Comparison of ENCODE assay signal across 28 cellular contexts in the genomic region with DNA sequence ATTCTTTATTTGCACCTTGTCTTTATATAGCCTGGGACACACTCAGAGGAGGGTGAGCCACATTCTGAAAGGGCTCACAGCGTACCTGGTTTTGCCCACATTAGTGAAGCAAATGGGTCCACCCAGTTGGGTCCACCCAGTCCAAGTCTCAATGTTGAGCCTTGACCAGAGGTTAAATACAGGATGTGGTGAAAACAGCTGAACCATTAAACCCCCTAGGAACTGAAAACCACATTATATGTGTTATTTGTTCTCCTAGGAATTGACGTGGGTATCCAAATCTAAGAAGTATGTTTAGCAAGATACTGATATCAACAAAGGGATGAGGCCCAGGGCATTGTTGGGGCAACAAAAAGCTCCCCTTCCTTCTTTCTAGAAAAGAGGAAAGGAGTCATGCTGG.
"Had no signal": no experiment of that assay in that cellular context is flagged by ENCODE, and none has a peak within 500 bp of the region (broad histone marks: within the 10 kb centered on the region; RNA-seq: fewer than 3 reads in every experiment).

No MANE protein-coding gene starts in this region.

- H3K36me3 ChIP-seq: esophagus muscularis mucosa, heart right ventricle, left lung, ovary, stomach, thyroid gland, vagina had no signal

- H3K27me3 ChIP-seq: esophagus muscularis mucosa, left lung, ovary, stomach, thyroid gland, vagina had no signal

- H3K4me1 ChIP-seq: esophagus muscularis mucosa, foreskin keratinocyte, heart right ventricle, left lung, psoas muscle, thyroid gland, vagina had no signal

- H3K4me1 Mint-ChIP-seq: mesothelial cell of epicardium; naive thymus-derived CD4-positive, alpha-beta T cell; nephron; stimulated activated effector memory CD8-positive, alpha-beta T cell treated with anti-CD3 and anti-CD28 coated beads, Interleukin-12 subunit alpha, Interleukin-12 subunit beta, amount 100 ng/mL, for 72 hours had no signal

- DNase-seq: dermis blood vessel endothelial cell; effector memory CD4-positive, alpha-beta T cell; foreskin keratinocyte; glutamatergic neuron; heart right ventricle; hippocampal formation; left cardiac atrium; left lung; mesenchymal stem cell; mucosa of descending colon; naive thymus-derived CD4-positive, alpha-beta T cell; occipital lobe; ovary; posterior cingulate gyrus; psoas muscle; stimulated activated CD4-positive, alpha-beta T cell treated with anti-CD3 and anti-CD28 coated beads, Interleukin-2, amount 100 ng/mL, for 24 hours; stimulated activated CD4-positive, alpha-beta T cell treated with anti-CD3 and anti-CD28 coated beads, Interleukin-4, amount 100 ng/mL, for 24 hours; stimulated activated naive CD4-positive, alpha-beta T cell treated with Interleukin-2 at 50 U/mL for 16 hours; stomach; thyroid gland; trophoblast cell had no signal

- H3K4me3 ChIP-seq: coronary artery, esophagus muscularis mucosa, heart right ventricle, left lung, mucosa of descending colon, ovary, psoas muscle, stomach, thyroid gland, vagina had no signal

- H3K9me3 Mint-ChIP-seq: stimulated activated effector memory CD8-positive, alpha-beta T cell treated with anti-CD3 and anti-CD28 coated beads, Interleukin-12 subunit alpha, Interleukin-12 subunit beta, amount 100 ng/mL, for 72 hours had no signal

- ATAC-seq: foreskin keratinocyte; heart right ventricle; left cardiac atrium; left lung; mucosa of descending colon; naive thymus-derived CD4-positive, alpha-beta T cell; psoas muscle; sciatic nerve; stimulated activated effector memory CD8-positive, alpha-beta T cell treated with anti-CD3 and anti-CD28 coated beads, Interleukin-12 subunit alpha, Interleukin-12 subunit beta, amount 100 ng/mL, for 72 hours had no signal

- H3K9me3 ChIP-seq: esophagus muscularis mucosa, mucosa of descending colon, ovary, stomach, thyroid gland, vagina had no signal

- H3K36me3 Mint-ChIP-seq: mesothelial cell of epicardium; naive thymus-derived CD4-positive, alpha-beta T cell; stimulated activated effector memory CD8-positive, alpha-beta T cell treated with anti-CD3 and anti-CD28 coated beads, Interleukin-12 subunit alpha, Interleukin-12 subunit beta, amount 100 ng/mL, for 72 hours had no signal

- H3K27ac ChIP-seq: coronary artery, esophagus muscularis mucosa, foreskin keratinocyte, heart right ventricle, left lung, ovary, psoas muscle, stomach, thyroid gland, vagina had no signal

- H3K27ac Mint-ChIP-seq: mesothelial cell of epicardium; naive thymus-derived CD4-positive, alpha-beta T cell; stimulated activated effector memory CD8-positive, alpha-beta T cell treated with anti-CD3 and anti-CD28 coated beads, Interleukin-12 subunit alpha, Interleukin-12 subunit beta, amount 100 ng/mL, for 72 hours had no signal

- H3K4me3 Mint-ChIP-seq: mesothelial cell of epicardium; naive thymus-derived CD4-positive, alpha-beta T cell; nephron; stimulated activated effector memory CD8-positive, alpha-beta T cell treated with anti-CD3 and anti-CD28 coated beads, Interleukin-12 subunit alpha, Interleukin-12 subunit beta, amount 100 ng/mL, for 72 hours had no signal
